ENCODE assay signal across 16 cellular contexts in the genomic region with DNA sequence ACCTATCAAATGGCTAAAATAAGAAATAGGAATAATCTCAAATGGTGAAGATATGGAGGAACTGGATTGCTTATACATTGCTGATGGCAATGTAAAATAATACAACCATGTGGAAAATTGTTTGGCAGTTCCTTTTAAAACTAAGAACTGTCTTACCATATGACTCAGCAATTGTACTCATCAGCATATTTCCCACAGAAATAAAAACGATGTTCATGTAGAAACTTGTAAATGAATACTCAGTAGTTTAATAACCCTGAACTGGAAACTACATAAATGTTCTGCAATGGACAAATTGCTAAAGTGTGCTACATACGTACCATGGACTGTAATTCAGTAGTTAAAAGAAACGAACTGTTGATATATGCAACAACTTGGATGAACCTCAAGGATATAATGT.
A peak's percentile ranks its signal among the peaks of the same experiment; 100 is the strongest.
DNase-seq lines count a peak whose midpoint lies in the region; ATAC-seq and TF ChIP-seq lines count a peak whose summit lies in the region.
"Had no signal": no experiment of that assay in that cellular context is flagged by ENCODE, and none has a peak within 500 bp of the region (broad histone marks: within the 10 kb centered on the region; RNA-seq: fewer than 3 reads in every experiment).

No MANE protein-coding gene starts in this region.

- TF ChIP-seq CTCF in RWPE2 (IDR thresholded peaks at IDR 0.05; ENCODE audit: poor library complexity, severe bottlenecking) (no peak), foreskin fibroblast (IDR thresholded peaks at IDR 0.05; ENCODE audit: low read depth, low read length) (no peak)

- DNase-seq in RWPE2 (ENCODE audit: low spot score) (no peak), foreskin fibroblast (peak; percentile 0 to 16), SW 1271 (lab: John Stamatoyannopoulos, UW) (no peak), NCI-H82 (lab: John Stamatoyannopoulos, UW) (no peak), SJCRH30 (no peak)
- no peak for DNase-seq in activated CD4-positive, alpha-beta T cell treated with anti-CD3 and anti-CD28 coated beads for 4 hours
- DNase-seq: activated CD4-positive, alpha-beta T cell treated with anti-CD3 and anti-CD28 coated beads, Interleukin-2, amount 50 U/mL, for 1 hour; activated T-cell treated with anti-CD3 and anti-CD28 coated beads, Interleukin-2, amount 50 U/mL, for 48 hours; AML-193; caudate nucleus; glutamatergic neuron; immature natural killer cell; NCI-H1930; NCI-H510A treated with DMSO at 0.1 percent for 48 hours had no signal

- ATAC-seq in GM18867 (IDR thresholded peaks at IDR 0.05; ENCODE audit: unreplicated experiment) (peak; percentile 30), HG02973 (IDR thresholded peaks at IDR 0.05; ENCODE audit: unreplicated experiment) (peak; percentile 40), RWPE2 (ENCODE audit: low read depth) (peak; percentile 86)

- H3K4me3 ChIP-seq in RWPE2 (ENCODE audit: severe bottlenecking) (no peak overlapping the region), foreskin fibroblast (ENCODE audit: low read depth in 1 of 2, low read length in 2 of 2) (no peak overlapping the region), SJCRH30 (no peak overlapping the region)

- H3K9me3 ChIP-seq in RWPE2 (ENCODE audit: severe bottlenecking) (no peaks in the 10 kb centered on the region), SJCRH30 (replicated peaks) (no peaks in the 10 kb centered on the region)

- H3K36me3 ChIP-seq in RWPE2 (ENCODE audit: low read depth) = no peaks in the 10 kb centered on the region
- H3K36me3 ChIP-seq in SJCRH30 = no peaks in the 10 kb centered on the region

- H3K27ac ChIP-seq in RWPE2 (ENCODE audit: poor library complexity, severe bottlenecking) (peak overlapping the region; percentile 19), SJCRH30 (no peak overlapping the region)

- no peaks in the 10 kb centered on the region for H3K27me3 ChIP-seq in RWPE2 (ENCODE audit: insufficient read depth, poor library complexity, severe bottlenecking)
- no peaks in the 10 kb centered on the region for H3K27me3 ChIP-seq in SJCRH30

- peaks cover 22% of the 10 kb centered on the region for H3K4me1 ChIP-seq in RWPE2 (ENCODE audit: insufficient read depth, poor library complexity, severe bottlenecking)
- peaks cover 9% of the 10 kb centered on the region for H3K4me1 ChIP-seq in SJCRH30

Comparison
In these comparisons a context has a peak if more than half of its experiments do, and no peak if none do; other contexts are left out.
1. ATAC-seq: peak in every context shown above with its lines; median percentile 86 in RWPE2; 40 in HG02973; 30 in GM18867.
2. DNase-seq: peak in foreskin fibroblast (2 of 2); none in RWPE2 (single experiment), SW 1271 (0 of 2), NCI-H82 (single experiment), SJCRH30 (0 of 2) and activated CD4-positive, alpha-beta T cell treated with anti-CD3 and anti-CD28 coated beads for 4 hours (0 of 2).